8 cellular contexts compared by ENCODE assay signal in the genomic region with DNA sequence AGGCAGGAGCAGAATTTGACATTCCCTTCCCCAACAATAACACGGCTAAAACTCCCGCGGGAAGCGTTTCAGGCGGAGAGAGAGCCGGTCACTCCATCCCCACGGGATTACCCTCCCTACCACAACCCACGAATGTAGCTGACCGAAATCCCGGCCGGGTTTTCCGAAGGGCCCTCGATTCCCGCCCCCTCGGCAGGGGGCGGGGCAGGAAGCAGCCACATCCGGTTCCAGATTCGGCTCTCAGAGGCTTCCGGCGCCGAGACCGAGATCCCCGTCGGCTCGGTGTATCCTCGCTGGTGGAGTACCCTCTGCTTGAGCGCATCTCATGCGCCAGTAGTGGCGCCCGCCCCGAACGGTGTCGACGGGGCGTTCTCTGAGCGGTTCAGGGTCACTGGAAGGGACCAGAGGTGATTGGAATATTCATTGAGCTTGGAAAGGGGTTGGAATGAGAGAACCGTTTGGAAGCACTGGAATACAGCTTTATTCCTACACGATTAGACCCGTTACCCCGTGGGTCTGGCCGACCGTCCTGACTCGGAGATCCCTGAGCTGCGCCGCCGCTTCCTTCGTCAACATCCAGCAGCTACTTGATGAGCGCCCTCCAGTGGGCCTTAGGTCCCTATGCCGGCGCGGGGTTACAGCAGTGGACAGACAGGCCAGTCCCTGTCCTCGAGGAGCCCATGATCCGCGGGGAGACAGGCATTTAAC. TPM values are rescaled to one million over a fixed set of nuclear protein-coding genes. Genes with fewer than 3 reads are reported as not detected.
DNase-seq lines count a peak whose midpoint lies in the region; ATAC-seq and TF ChIP-seq lines count a peak whose summit lies in the region.

No MANE protein-coding gene starts in this region.

- peak; percentile 86 to 87 for ATAC-seq in CD4-positive, CD25-positive, alpha-beta regulatory T cell (ENCODE audit: low read depth in 2 of 2)
- ATAC-seq in GM19397 (IDR thresholded peaks at IDR 0.05; ENCODE audit: unreplicated experiment) (peak; percentile 67), HG03565 (IDR thresholded peaks at IDR 0.05; ENCODE audit: unreplicated experiment) (peak; percentile 77)

- H3K9me3 Mint-ChIP-seq in CD4-positive, CD25-positive, alpha-beta regulatory T cell = peaks cover 0 to 3% (median 0%) of the 10 kb centered on the region in 7 donors

- peak; percentile 65 to 82 for TF ChIP-seq RAD21 in liver (IDR thresholded peaks at IDR 0.05)

- peaks cover 27% of the 10 kb centered on the region for H3K4me1 ChIP-seq in CD4-positive, CD25-positive, alpha-beta regulatory T cell (ENCODE audit: control insufficient read depth, insufficient read depth, low read length, poor library complexity, severe bottlenecking)
- H3K4me1 ChIP-seq in liver (ENCODE audit: control insufficient read depth in 4 of 4, insufficient read depth in 4 of 4, low read length in 3 of 4) = peaks cover 8 to 30% (median 25%) of the 10 kb centered on the region in 4 donors

- peak overlapping the region; percentile 98 to 100 (median 100) for H3K27ac Mint-ChIP-seq in CD4-positive, CD25-positive, alpha-beta regulatory T cell

- under 1% methylated on average over 54 of the region's 54 CpGs for WGBS in liver

- peaks cover 0 to 50% (median 26%) of the 10 kb centered on the region in 4 donors for H3K4me1 Mint-ChIP-seq in CD4-positive, CD25-positive, alpha-beta regulatory T cell

- H3K4me3 ChIP-seq in CD4-positive, CD25-positive, alpha-beta regulatory T cell (ENCODE audit: low read depth, low read length) = peak overlapping the region; percentile 90
- H3K4me3 ChIP-seq in liver (ENCODE audit: low read depth in 1 of 3, low read length in 3 of 3) = peak overlapping the region; percentile 64 to 99 (median 89)

- H3K27me3 ChIP-seq in CD4-positive, CD25-positive, alpha-beta regulatory T cell (ENCODE audit: control insufficient read depth, insufficient read depth, low read length) = no peaks in the 10 kb centered on the region
- no peaks in the 10 kb centered on the region for H3K27me3 ChIP-seq in liver (ENCODE audit: control insufficient read depth in 4 of 4, insufficient read depth in 4 of 4, low read length in 3 of 4)

- peak; percentile 64 for TF ChIP-seq CTCF in liver (IDR thresholded peaks at IDR 0.05; ENCODE audit: low read depth, low read length, missing input control)

- peak overlapping the region; percentile 99 to 100 (median 100) for H3K4me3 Mint-ChIP-seq in CD4-positive, CD25-positive, alpha-beta regulatory T cell

- peaks cover 11% of the 10 kb centered on the region for H3K36me3 Mint-ChIP-seq in CD4-positive, CD25-positive, alpha-beta regulatory T cell

- peak overlapping the region; percentile 92 for H3K27ac ChIP-seq in CD4-positive, CD25-positive, alpha-beta regulatory T cell (ENCODE audit: insufficient read depth, low read length, poor library complexity, severe bottlenecking)
- peak overlapping the region; percentile 95 to 98 for H3K27ac ChIP-seq in liver (ENCODE audit: low read depth in 1 of 2, low read length in 2 of 2)

- peak; percentile 88 to 96 (median 92) for DNase-seq in CD4-positive, CD25-positive, alpha-beta regulatory T cell
- DNase-seq in NCI-H748 (lab: John Stamatoyannopoulos, UW; ENCODE audit: unreplicated experiment) = peak; percentile 95
- peak; percentile 87 to 91 for DNase-seq in activated CD4-positive, alpha-beta T cell treated with anti-CD3 and anti-CD28 coated beads, Interleukin-2, amount 50 U/mL, for 24 hours (ENCODE audit: low read depth in 1 of 2, low spot score in 1 of 2)
- DNase-seq in dermis blood vessel endothelial cell = peak; percentile 95
- peak; percentile 94 for DNase-seq in stimulated activated CD4-positive, alpha-beta T cell treated with anti-CD3 and anti-CD28 coated beads, Interleukin-4, amount 100 ng/mL, for 1 hour

- peaks cover 10% of the 10 kb centered on the region for H3K27me3 Mint-ChIP-seq in CD4-positive, CD25-positive, alpha-beta regulatory T cell

- no peaks in the 10 kb centered on the region for H3K9me3 ChIP-seq in CD4-positive, CD25-positive, alpha-beta regulatory T cell (ENCODE audit: control insufficient read depth in 2 of 2, low read length in 2 of 2)
- H3K9me3 ChIP-seq in liver (ENCODE audit: control insufficient read depth in 4 of 4, low read length in 3 of 4) = no peaks in the 10 kb centered on the region

- peak overlapping the region; percentile 82 to 91 for H3K9ac ChIP-seq in liver (ENCODE audit: low read depth in 1 of 2, low read length in 2 of 2)

- peaks cover 34% of the 10 kb centered on the region for H3K36me3 ChIP-seq in CD4-positive, CD25-positive, alpha-beta regulatory T cell (ENCODE audit: control insufficient read depth, insufficient read depth, low read length)
- H3K36me3 ChIP-seq in liver (ENCODE audit: control insufficient read depth in 4 of 4, insufficient read depth in 3 of 4, low read depth in 1 of 4, low read length in 3 of 4) = peaks cover 5 to 23% (median 15%) of the 10 kb centered on the region in 4 donors

TF ChIP-seq in liver, 16 proteins besides CTCF, POLR2A, EP300 and RAD21 (continues in another document):
- TF ChIP-seq, protein P1, sequence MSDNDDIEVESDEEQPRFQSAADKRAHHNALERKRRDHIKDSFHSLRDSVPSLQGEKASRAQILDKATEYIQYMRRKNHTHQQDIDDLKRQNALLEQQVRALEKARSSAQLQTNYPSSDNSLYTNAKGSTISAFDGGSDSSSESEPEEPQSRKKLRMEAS (IDR thresholded peaks at IDR 0.05) = peak; percentile 51
- TF ChIP-seq SP1 (IDR thresholded peaks at IDR 0.05) = peak; percentile 71
- peak; percentile 78 for TF ChIP-seq NR2F2 (IDR thresholded peaks at IDR 0.05)
- TF ChIP-seq HNF4A (conservative IDR thresholded peaks at IDR 0.05) = peak; percentile 11 to 19
- TF ChIP-seq, protein P2, sequence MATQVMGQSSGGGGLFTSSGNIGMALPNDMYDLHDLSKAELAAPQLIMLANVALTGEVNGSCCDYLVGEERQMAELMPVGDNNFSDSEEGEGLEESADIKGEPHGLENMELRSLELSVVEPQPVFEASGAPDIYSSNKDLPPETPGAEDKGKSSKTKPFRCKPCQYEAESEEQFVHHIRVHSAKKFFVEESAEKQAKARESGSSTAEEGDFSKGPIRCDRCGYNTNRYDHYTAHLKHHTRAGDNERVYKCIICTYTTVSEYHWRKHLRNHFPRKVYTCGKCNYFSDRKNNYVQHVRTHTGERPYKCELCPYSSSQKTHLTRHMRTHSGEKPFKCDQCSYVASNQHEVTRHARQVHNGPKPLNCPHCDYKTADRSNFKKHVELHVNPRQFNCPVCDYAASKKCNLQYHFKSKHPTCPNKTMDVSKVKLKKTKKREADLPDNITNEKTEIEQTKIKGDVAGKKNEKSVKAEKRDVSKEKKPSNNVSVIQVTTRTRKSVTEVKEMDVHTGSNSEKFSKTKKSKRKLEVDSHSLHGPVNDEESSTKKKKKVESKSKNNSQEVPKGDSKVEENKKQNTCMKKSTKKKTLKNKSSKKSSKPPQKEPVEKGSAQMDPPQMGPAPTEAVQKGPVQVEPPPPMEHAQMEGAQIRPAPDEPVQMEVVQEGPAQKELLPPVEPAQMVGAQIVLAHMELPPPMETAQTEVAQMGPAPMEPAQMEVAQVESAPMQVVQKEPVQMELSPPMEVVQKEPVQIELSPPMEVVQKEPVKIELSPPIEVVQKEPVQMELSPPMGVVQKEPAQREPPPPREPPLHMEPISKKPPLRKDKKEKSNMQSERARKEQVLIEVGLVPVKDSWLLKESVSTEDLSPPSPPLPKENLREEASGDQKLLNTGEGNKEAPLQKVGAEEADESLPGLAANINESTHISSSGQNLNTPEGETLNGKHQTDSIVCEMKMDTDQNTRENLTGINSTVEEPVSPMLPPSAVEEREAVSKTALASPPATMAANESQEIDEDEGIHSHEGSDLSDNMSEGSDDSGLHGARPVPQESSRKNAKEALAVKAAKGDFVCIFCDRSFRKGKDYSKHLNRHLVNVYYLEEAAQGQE (IDR thresholded peaks at IDR 0.05) = peak; percentile 72
- no peak for TF ChIP-seq HNF4G (IDR thresholded peaks at IDR 0.05)
- TF ChIP-seq EGR1 (IDR thresholded peaks at IDR 0.05; ENCODE audit: low read depth in 2 of 2) = peak; percentile 85 to 88
- peak; percentile 86 to 96 for TF ChIP-seq GABPA (IDR thresholded peaks at IDR 0.05 in 1 of 2, conservative IDR thresholded peaks at IDR 0.05 in 1 of 2)
- TF ChIP-seq FOXA1 (IDR thresholded peaks at IDR 0.05) = no peak
- TF ChIP-seq, protein P3, sequence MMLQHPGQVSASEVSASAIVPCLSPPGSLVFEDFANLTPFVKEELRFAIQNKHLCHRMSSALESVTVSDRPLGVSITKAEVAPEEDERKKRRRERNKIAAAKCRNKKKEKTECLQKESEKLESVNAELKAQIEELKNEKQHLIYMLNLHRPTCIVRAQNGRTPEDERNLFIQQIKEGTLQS (IDR thresholded peaks at IDR 0.05) = peak; percentile 50
- TF ChIP-seq FOXA2 (IDR thresholded peaks at IDR 0.05) = peak; percentile 29
- TF ChIP-seq YY1 (IDR thresholded peaks at IDR 0.05) = peak; percentile 90
- no peak for TF ChIP-seq TAF1 (conservative IDR thresholded peaks at IDR 0.05)
- TF ChIP-seq RXRA (IDR thresholded peaks at IDR 0.05) = peak; percentile 29 to 47
- TF ChIP-seq JUND (IDR thresholded peaks at IDR 0.05) = no peak

RNA-seq across cellular contexts. Expression of a gene that starts 0.6 kb away (rescaled TPM):
- total RNA-seq in CD4-positive, CD25-positive, alpha-beta regulatory T cell = 59.2 TPM
- polyA plus RNA-seq in CD4-positive, CD25-positive, alpha-beta regulatory T cell = 1 to 10 TPM; 7.2 to 9.4 (median 8.1) TPM
- 82.4 and 88.3 TPM in 2 replicates for total RNA-seq in dermis blood vessel endothelial cell
- total RNA-seq in liver = 10 to 100 TPM; 16.7 to 17.8 TPM
- polyA plus RNA-seq in liver = 10 to 100 TPM; 16.8 to 22.8 TPM

RNA-seq across cellular contexts. Expression of a gene that starts 10.0 kb away (rescaled TPM):
- 20.0 TPM for total RNA-seq in CD4-positive, CD25-positive, alpha-beta regulatory T cell
- 10 to 100 TPM; 33.7 to 47.0 (median 38.4) TPM for polyA plus RNA-seq in CD4-positive, CD25-positive, alpha-beta regulatory T cell
- 22.1 and 29.1 TPM in 2 replicates for total RNA-seq in dermis blood vessel endothelial cell
- total RNA-seq in liver = 10 to 100 TPM; 12.5 to 22.4 TPM
- polyA plus RNA-seq in liver = 10 to 100 TPM in 1 of 2 donors, 1 to 10 TPM in 1; 6.5 to 60.1 TPM

RNA-seq across cellular contexts. Expression of a gene that starts 10.4 kb away (rescaled TPM):
- 31.5 TPM for total RNA-seq in CD4-positive, CD25-positive, alpha-beta regulatory T cell
- polyA plus RNA-seq in CD4-positive, CD25-positive, alpha-beta regulatory T cell = 10 to 100 TPM; 50.6 to 54.0 (median 52.0) TPM
- 65.9 and 75.4 TPM in 2 replicates for total RNA-seq in dermis blood vessel endothelial cell
- 10 to 100 TPM; 17.9 to 28.3 TPM for total RNA-seq in liver
- 10 to 100 TPM; 23.0 to 30.2 TPM for polyA plus RNA-seq in liver

RNA-seq across cellular contexts. Expression of a gene that starts 14.5 kb away (rescaled TPM):
- total RNA-seq in CD4-positive, CD25-positive, alpha-beta regulatory T cell = 281 TPM
- polyA plus RNA-seq in CD4-positive, CD25-positive, alpha-beta regulatory T cell = 100 to 1,000 TPM; 251 to 314 (median 262) TPM
- 137 and 154 TPM in 2 replicates for total RNA-seq in dermis blood vessel endothelial cell
- 10 to 100 TPM; 52.7 to 74.0 TPM for total RNA-seq in liver
- polyA plus RNA-seq in liver = 10 to 100 TPM; 47.9 to 49.3 TPM

RNA-seq across cellular contexts. Expression of a gene that starts 18.2 kb away (rescaled TPM):
- 19.4 TPM for total RNA-seq in CD4-positive, CD25-positive, alpha-beta regulatory T cell
- polyA plus RNA-seq in CD4-positive, CD25-positive, alpha-beta regulatory T cell = 10 to 100 TPM in 2 of 4 donors, 1 to 10 TPM in 2; 8.3 to 13.5 (median 11.5) TPM
- total RNA-seq in dermis blood vessel endothelial cell = 15.8 and 16.8 TPM in 2 replicates
- 1 to 10 TPM; 5.5 to 7.8 TPM for total RNA-seq in liver
- 1 to 10 TPM; 1.6 to 3.9 TPM for polyA plus RNA-seq in liver

Comparison
In these comparisons a context has a peak if more than half of its experiments do, and no peak if none do; other contexts are left out.
1. Peak in every context shown above with its lines: DNase-seq, ATAC-seq, H3K4me3 ChIP-seq and H3K27ac ChIP-seq.